Comparison of ENCODE assay signal across 9 cellular contexts in genomic region chr12:32444895-32445294, GRCh38. TPM values are rescaled to one million over a fixed set of nuclear protein-coding genes. Genes with fewer than 3 reads are reported as not detected.
A peak's percentile ranks its signal among the peaks of the same experiment; 100 is the strongest.
DNase-seq lines count a peak whose midpoint lies in the region; ATAC-seq and TF ChIP-seq lines count a peak whose summit lies in the region.
"Had no signal": no experiment of that assay in that cellular context is flagged by ENCODE, and none has a peak within 500 bp of the region (broad histone marks: within the 10 kb centered on the region; RNA-seq: fewer than 3 reads in every experiment).

No MANE protein-coding gene starts in this region.

- H3K27ac Mint-ChIP-seq in MCF 10A (ENCODE audit: low read depth, unreplicated experiment) = no peak overlapping the region

- no peak overlapping the region for H3K9ac ChIP-seq in fibroblast of lung (ENCODE audit: insufficient read depth, low read length)

- H3K27ac ChIP-seq in breast epithelium (no peak overlapping the region), PC-9 (peak overlapping the region; percentile 57), fibroblast of lung (ENCODE audit: insufficient read depth, low read length) (no peak overlapping the region), upper lobe of right lung (no peak overlapping the region)

- no peak overlapping the region for H3K4me3 ChIP-seq in breast epithelium
- no peak overlapping the region for H3K4me3 ChIP-seq in PC-9
- H3K4me3 ChIP-seq in fibroblast of lung (replicated peaks in 1 of 4; ENCODE audit: control extremely low read depth in 1 of 4, insufficient read depth in 1 of 4, low read depth in 3 of 4, low read length in 4 of 4) = no peak overlapping the region
- H3K4me3 ChIP-seq in upper lobe of right lung = no peak overlapping the region

- H3K27me3 ChIP-seq in breast epithelium (no peaks in the 10 kb centered on the region), PC-9 (ENCODE audit: insufficient read depth, low read depth) (no peaks in the 10 kb centered on the region), fibroblast of lung (ENCODE audit: control insufficient read depth, insufficient read depth, low read length) (no peaks in the 10 kb centered on the region), upper lobe of right lung (no peaks in the 10 kb centered on the region)

- no peaks in the 10 kb centered on the region for H3K9me3 Mint-ChIP-seq in MCF 10A (ENCODE audit: unreplicated experiment)

- CTCF ChIA-PET in MCF 10A (lab: Yijun Ruan, JAX) = no interaction called here
- CTCF ChIA-PET in PC-9 (lab: Charles Lee) = no interaction called here

- ATAC-seq in upper lobe of right lung = peak; percentile 27
- no peak for ATAC-seq in HG03460 (IDR thresholded peaks at IDR 0.05; ENCODE audit: unreplicated experiment)

- POLR2A ChIA-PET in MCF 10A (lab: Yijun Ruan, JAX) (no interaction called here), PC-9 (lab: Charles Lee; ENCODE audit: unreplicated experiment) (no interaction called here)

- H3K4me2 ChIP-seq in PC-9 (peak overlapping the region; percentile 50), fibroblast of lung (ENCODE audit: extremely low read depth, insufficient read depth, low read length) (no peak overlapping the region)

- TF ChIP-seq CTCF in MCF 10A (IDR thresholded peaks at IDR 0.05; ENCODE audit: unreplicated experiment) (no peak), breast epithelium (IDR thresholded peaks at IDR 0.05) (no peak), PC-9 (conservative IDR thresholded peaks at IDR 0.05) (no peak), fibroblast of lung (conservative IDR thresholded peaks at IDR 0.05 in 1 of 2, IDR thresholded peaks at IDR 0.05 in 1 of 2; ENCODE audit: low read depth in 1 of 2, low read length in 2 of 2) (no peak), upper lobe of right lung (IDR thresholded peaks at IDR 0.05) (no peak)

- peaks cover 18% of the 10 kb centered on the region for H3F3A ChIP-seq in PC-9 (ENCODE audit: insufficient read depth, low read depth)

- H3K27me3 Mint-ChIP-seq in MCF 10A (ENCODE audit: insufficient read depth, unreplicated experiment) = no peaks in the 10 kb centered on the region

- no peaks in the 10 kb centered on the region for H3K4me1 ChIP-seq in breast epithelium
- peaks cover 64% of the 10 kb centered on the region for H3K4me1 ChIP-seq in PC-9 (replicated peaks; ENCODE audit: insufficient read depth)
- no peaks in the 10 kb centered on the region for H3K4me1 ChIP-seq in fibroblast of lung (ENCODE audit: control insufficient read depth, extremely low read depth, insufficient read depth, low read length)
- H3K4me1 ChIP-seq in upper lobe of right lung = peaks cover 7% of the 10 kb centered on the region

- no TSS peak for BruUV-seq in MCF 10A (replicated peaks; lab: Mats Ljungman, UMichigan)
- BruUV-seq in PC-9 (replicated peaks; lab: Mats Ljungman, UMichigan) = no TSS peak

- no peaks in the 10 kb centered on the region for H4K20me1 ChIP-seq in PC-9 (ENCODE audit: insufficient read depth)
- H4K20me1 ChIP-seq in fibroblast of lung (ENCODE audit: control insufficient read depth, extremely low read depth, insufficient read depth, low read length) = no peaks in the 10 kb centered on the region

- peak overlapping the region; percentile 29 for H3K4me3 Mint-ChIP-seq in MCF 10A (ENCODE audit: unreplicated experiment)

- no peaks in the 10 kb centered on the region for H3K36me3 ChIP-seq in breast epithelium
- no peaks in the 10 kb centered on the region for H3K36me3 ChIP-seq in PC-9 (ENCODE audit: low read depth)
- no peaks in the 10 kb centered on the region for H3K36me3 ChIP-seq in fibroblast of lung (ENCODE audit: control insufficient read depth, insufficient read depth, low read length)
- H3K36me3 ChIP-seq in upper lobe of right lung = no peaks in the 10 kb centered on the region

- DNase-seq in MCF 10A (ENCODE audit: unreplicated experiment) (peak; percentile 97), breast epithelium (ENCODE audit: low spot score in 2 of 2) (no peak), PC-9 (peak; percentile 73 to 91), fibroblast of lung (ENCODE audit: low read depth in 2 of 2) (peak; percentile 80 to 91), upper lobe of right lung (no peak), superior temporal gyrus (ENCODE audit: extremely low spot score) (no peak), T-helper 2 cell (no peak)
- DNase-seq: islet precursor cell had no signal

- no peaks in the 10 kb centered on the region for H3K9me2 ChIP-seq in PC-9 (ENCODE audit: insufficient read depth)

- H3K9me3 ChIP-seq in breast epithelium (no peaks in the 10 kb centered on the region), PC-9 (ENCODE audit: insufficient read depth, low read depth) (no peaks in the 10 kb centered on the region), fibroblast of lung (ENCODE audit: control insufficient read depth, insufficient read depth, low read depth, low read length) (no peaks in the 10 kb centered on the region), upper lobe of right lung (no peaks in the 10 kb centered on the region)

- TF ChIP-seq POLR2A in breast epithelium (IDR thresholded peaks at IDR 0.05) = no peak

- no peak overlapping the region for H2AFZ ChIP-seq in PC-9
- no peak overlapping the region for H2AFZ ChIP-seq in fibroblast of lung (ENCODE audit: low read length)

- intact Hi-C loops in MCF 10A (cut with micrococcal nuclease) (no loop called here), breast epithelium (cut with DNase I; ENCODE audit: low total_unique reads) (no loop called here), PC-9 (cut with micrococcal nuclease; ENCODE audit: unreplicated experiment) (loop anchor here (2.0 kb wide), 1 partner anchor 46 kb away; the partner anchor contains the start of gene FGD4), upper lobe of right lung (cut with DNase I) (no loop called here)

- peaks cover 65% of the 10 kb centered on the region for H3K4me1 Mint-ChIP-seq in MCF 10A (ENCODE audit: insufficient read depth, unreplicated experiment)

- H3K79me2 ChIP-seq in PC-9 (ENCODE audit: low read depth) = peaks cover 59% of the 10 kb centered on the region
- no peaks in the 10 kb centered on the region for H3K79me2 ChIP-seq in fibroblast of lung (ENCODE audit: control insufficient read depth, insufficient read depth, low read length)

- peaks cover 12% of the 10 kb centered on the region for H3K36me3 Mint-ChIP-seq in MCF 10A (ENCODE audit: insufficient read depth, unreplicated experiment)

RNA-seq across cellular contexts. Expression of gene FGD4, which starts 45.5 kb away (rescaled TPM):
- total RNA-seq in MCF 10A (2022) = 32.5 and 34.7 TPM in 2 replicates
- 10 to 100 TPM; 50.5 to 57.8 (median 56.3) TPM for total RNA-seq in breast epithelium
- 26.2 and 28.3 TPM in 2 replicates for total RNA-seq in PC-9 (2021)
- 2.3 and 7.6 TPM in 2 replicates for total RNA-seq in fibroblast of lung
- 3.6 and 12.2 TPM in 2 replicates for polyA plus RNA-seq in fibroblast of lung
- polyA plus RNA-seq in fibroblast of lung (2012) = 1.7 and 6.7 TPM in 2 replicates
- 3.4 and 6.4 TPM in 2 replicates for polyA minus RNA-seq in fibroblast of lung (ENCODE audit: low replicate concordance)
- 65.5 TPM for total RNA-seq in upper lobe of right lung

Comparison
In these comparisons a context has a peak if more than half of its experiments do, and no peak if none do; other contexts are left out.
1. DNase-seq: peak in MCF 10A (single experiment), PC-9 (2 of 2) and fibroblast of lung (2 of 2); none in breast epithelium (0 of 2), upper lobe of right lung (single experiment), superior temporal gyrus (single experiment) and T-helper 2 cell (0 of 5).